18 cellular contexts compared by ENCODE assay signal in genomic region chr6:6772751-6773150, GRCh38.
A peak's percentile ranks its signal among the peaks of the same experiment; 100 is the strongest.
DNase-seq lines count a peak whose midpoint lies in the region; ATAC-seq, FAIRE-seq and TF ChIP-seq lines count a peak whose summit lies in the region.
"Had no signal": no experiment of that assay in that cellular context is flagged by ENCODE, and none has a peak within 500 bp of the region (broad histone marks: within the 10 kb centered on the region; RNA-seq: fewer than 3 reads in every experiment).

No MANE protein-coding gene starts in this region.

- no peak overlapping the region for H3K4me3 Mint-ChIP-seq in HFFc6
- H3K4me3 Mint-ChIP-seq: B cell; T-helper 2 cell treated with Interferon-gamma antibody and Interleukin-4, amounts not matched to agents 5 μg/mL and 100 μg/mL, for 36 hours had no signal

- no peak for TF ChIP-seq POLR2A in GM12892 (IDR thresholded peaks at IDR 0.05; ENCODE audit: low read depth, low read length)

- H3K4me1 ChIP-seq in heart right ventricle: no peaks in the 10 kb centered on the region

- peaks cover 5% of the 10 kb centered on the region; the same call in 1 of the 2 replicates for H3K36me3 Mint-ChIP-seq in HFFc6 (ENCODE audit: low read depth)

- TF ChIP-seq EP300 in Ishikawa (IDR thresholded peaks at IDR 0.05; ENCODE audit: borderline replicate concordance): no peak

- TF ChIP-seq CTCF in heart right ventricle (IDR thresholded peaks at IDR 0.05) (no peak), HFFc6 (IDR thresholded peaks at IDR 0.05) (no peak)

- no peak for FAIRE-seq in GM12892 (lab: Jason Lieb, UNC)
- FAIRE-seq: D721Med, frontal cortex, GM12891 had no signal

- no peak overlapping the region for H3K4me3 ChIP-seq in heart right ventricle

- WGBS in heart right ventricle, 2 donors: 32 to 36% methylated on average over 6 of the region's 6 CpGs

- DNase-seq in NCI-H2107 treated with DMSO at 0.1 percent for 48 hours (lab: John Stamatoyannopoulos, UW; ENCODE audit: unreplicated experiment) (peak; percentile 42), heart right ventricle (no peak), sciatic nerve (ENCODE audit: low spot score) (no peak), HFFc6 (no peak), GM12892 (ENCODE audit: insufficient read length) (no peak)
- DNase-seq: Karpas-422; NCI-H1092 treated with DMSO at 0.1 percent for 48 hours; NCI-H510A treated with DMSO at 0.1 percent for 48 hours; PC-3; stimulated activated CD4-positive, alpha-beta T cell treated with anti-CD3 and anti-CD28 coated beads, Interleukin-2, amount 100 ng/mL, for 48 hours had no signal

- H3K27ac Mint-ChIP-seq in HFFc6: no peak overlapping the region
- H3K27ac Mint-ChIP-seq: B cell; T-helper 2 cell treated with Interferon-gamma antibody and Interleukin-4, amounts not matched to agents 5 μg/mL and 100 μg/mL, for 36 hours had no signal

- H3K9me3 Mint-ChIP-seq in HFFc6: peaks cover 14% of the 10 kb centered on the region

- no peaks in the 10 kb centered on the region for H3K27me3 ChIP-seq in heart right ventricle

- no peaks in the 10 kb centered on the region for H3K36me3 ChIP-seq in heart right ventricle

- H3K9me3 ChIP-seq in heart right ventricle: peaks cover 0 to 8% (median 0%) of the 10 kb centered on the region in 11 donors

- no peak overlapping the region for H3K27ac ChIP-seq in heart right ventricle

- TF ChIP-seq RAD21 in Ishikawa (IDR thresholded peaks at IDR 0.05; ENCODE audit: low read depth): peak; percentile 31

- ATAC-seq in heart right ventricle: peak in 6 of 8 donors; percentile 20 to 67 (median 50)
- peak; percentile 13 for ATAC-seq in sciatic nerve
- no peak for ATAC-seq in GM21619 (IDR thresholded peaks at IDR 0.05; ENCODE audit: unreplicated experiment)
- ATAC-seq: activated CD4-positive, CD25-positive, alpha-beta regulatory T cell treated with anti-CD3 and anti-CD28 coated beads, Interleukin-2, amount 50 U/mL, for 24 hours; PC-3 had no signal

- no peaks in the 10 kb centered on the region for H3K4me1 Mint-ChIP-seq in HFFc6 (ENCODE audit: low read depth)
- H3K4me1 Mint-ChIP-seq: B cell had no signal

- intact Hi-C loops in heart right ventricle (cut with DNase I): no loop called here
- intact Hi-C loops in sciatic nerve (cut with DNase I): no loop called here

- H3K27me3 Mint-ChIP-seq in HFFc6 (ENCODE audit: insufficient read depth): peaks cover 3% of the 10 kb centered on the region; the same call in 1 of the 2 replicates

TF ChIP-seq in Ishikawa, 13 proteins besides CTCF, POLR2A, EP300 and RAD21:
- no peak for TF ChIP-seq FOXM1 (IDR thresholded peaks at IDR 0.05; ENCODE audit: borderline replicate concordance, low read depth)
- peak; percentile 35; the same call in 1 of the 2 replicates for TF ChIP-seq MAX (IDR thresholded peaks at IDR 0.05)
- peak; percentile 73 for TF ChIP-seq NFIC (IDR thresholded peaks at IDR 0.05)
- TF ChIP-seq TCF12 (IDR thresholded peaks at IDR 0.05; ENCODE audit: low read depth): 0 out of 2 replicates have a peak, but pooled peaks have one; percentile 43
- no peak for TF ChIP-seq EGR1 (IDR thresholded peaks at IDR 0.05)
- no peak for TF ChIP-seq TAF1 (IDR thresholded peaks at IDR 0.05; ENCODE audit: low read depth)
